Comparison of ENCODE assay signal across 18 cellular contexts in genomic region chr6:64679411-64679810, GRCh38.
DNase-seq lines count a peak whose midpoint lies in the region; FAIRE-seq and TF ChIP-seq lines count a peak whose summit lies in the region.
"Had no signal": no experiment of that assay in that cellular context is flagged by ENCODE, and none has a peak within 500 bp of the region (broad histone marks: within the 10 kb centered on the region; RNA-seq: fewer than 3 reads in every experiment).

No MANE protein-coding gene starts in this region.

- no peak overlapping the region for H2AFZ ChIP-seq in smooth muscle cell (ENCODE audit: low read depth)
- H2AFZ ChIP-seq: GM23248 had no signal

- peak overlapping the region; percentile 56 for H3K27ac ChIP-seq in smooth muscle cell (ENCODE audit: low read depth)
- H3K27ac ChIP-seq in dorsolateral prefrontal cortex: no peak overlapping the region
- H3K27ac ChIP-seq: C4-2B, GM23248 had no signal

- H4K20me1 ChIP-seq in smooth muscle cell (ENCODE audit: low read depth): no peaks in the 10 kb centered on the region

- H3K4me3 ChIP-seq in bronchial epithelial cell (ENCODE audit: low read depth, low read length): no peak overlapping the region
- H3K4me3 ChIP-seq in smooth muscle cell: no peak overlapping the region
- no peak overlapping the region for H3K4me3 ChIP-seq in dorsolateral prefrontal cortex
- H3K4me3 ChIP-seq: GM12878, GM23248 had no signal

- intact Hi-C loops in dorsolateral prefrontal cortex (cut with DNase I): no loop called here

- peaks cover 20% of the 10 kb centered on the region for H3K4me1 ChIP-seq in smooth muscle cell (ENCODE audit: low read depth)

- WGBS in smooth muscle cell (ENCODE audit: low lambda C conversion rate): 80% methylated on average over 2 of the region's 2 CpGs

- no peaks in the 10 kb centered on the region for H3K27me3 ChIP-seq in bronchial epithelial cell (ENCODE audit: control insufficient read depth, insufficient read depth, low read length)
- no peaks in the 10 kb centered on the region for H3K27me3 ChIP-seq in smooth muscle cell (ENCODE audit: low read depth)
- no peaks in the 10 kb centered on the region for H3K27me3 ChIP-seq in dorsolateral prefrontal cortex
- H3K27me3 ChIP-seq: BE2C had no signal

- TF ChIP-seq CTCF in bronchial epithelial cell (IDR thresholded peaks at IDR 0.05; ENCODE audit: insufficient read depth, low read length, severe bottlenecking) (no peak), smooth muscle cell (IDR thresholded peaks at IDR 0.05; ENCODE audit: borderline replicate concordance, insufficient read depth, poor library complexity, severe bottlenecking) (no peak), dorsolateral prefrontal cortex (IDR thresholded peaks at IDR 0.05 in 54 of 56, conservative IDR thresholded peaks at IDR 0.05 in 2 of 56; ENCODE audit: low read depth in 1 of 56, partially characterized antibody in 56 of 56) (no peak)

- peak overlapping the region; percentile 2 for H3K4me2 ChIP-seq in smooth muscle cell

- peaks cover 10% of the 10 kb centered on the region for H3F3A ChIP-seq in smooth muscle cell (ENCODE audit: low read depth)

- H3K79me2 ChIP-seq in smooth muscle cell (ENCODE audit: low read depth): no peaks in the 10 kb centered on the region

- H3K9ac ChIP-seq in smooth muscle cell (ENCODE audit: low read depth): no peak overlapping the region
- H3K9ac ChIP-seq: GM23248 had no signal

- peak; percentile 10 for DNase-seq in HT1080 (ENCODE audit: low read depth)
- peak; percentile 21 for DNase-seq in RCC 7860 (ENCODE audit: low spot score)
- peak; percentile 18 for DNase-seq in bronchial epithelial cell (ENCODE audit: low read depth)
- DNase-seq in smooth muscle cell (lab: John Stamatoyannopoulos, UW; ENCODE audit: unreplicated experiment): no peak
- DNase-seq in dorsolateral prefrontal cortex: no peak
- DNase-seq in activated T-cell treated with anti-CD3 and anti-CD28 coated beads, Interleukin-2, amount 50 U/mL, for 48 hours: no peak
- DNase-seq in NCI-H1417 treated with DMSO at 0.1 percent for 48 hours (lab: John Stamatoyannopoulos, UW): no peak
- DNase-seq: ACHN; BE2C; CD4-positive, alpha-beta memory T cell; DMS79; GM23248 had no signal

- FAIRE-seq in RCC 7860 (lab: Jason Lieb, UNC) (no peak), bronchial epithelial cell (lab: Jason Lieb, UNC) (no peak)
- FAIRE-seq: GM12878, GM18507, H54, HepG2, HTR-8/SVneo had no signal

- H3K9me3 ChIP-seq in smooth muscle cell (replicated peaks; ENCODE audit: low read depth): no peaks in the 10 kb centered on the region
- H3K9me3 ChIP-seq: BE2C had no signal

- H3K36me3 ChIP-seq in bronchial epithelial cell (ENCODE audit: control insufficient read depth, insufficient read depth, low read length) (no peaks in the 10 kb centered on the region), smooth muscle cell (ENCODE audit: low read depth) (no peaks in the 10 kb centered on the region)
- H3K36me3 ChIP-seq: BE2C had no signal

Comparison
In these comparisons a context has a peak if more than half of its experiments do, and no peak if none do; other contexts are left out.
1. DNase-seq: peak in HT1080 (single experiment), RCC 7860 (single experiment) and bronchial epithelial cell (single experiment); none in smooth muscle cell (single experiment), dorsolateral prefrontal cortex (0 of 10), activated T-cell treated with anti-CD3 and anti-CD28 coated beads, Interleukin-2, amount 50 U/mL, for 48 hours (0 of 2) and NCI-H1417 treated with DMSO at 0.1 percent for 48 hours (single experiment).